In the genomic region with DNA sequence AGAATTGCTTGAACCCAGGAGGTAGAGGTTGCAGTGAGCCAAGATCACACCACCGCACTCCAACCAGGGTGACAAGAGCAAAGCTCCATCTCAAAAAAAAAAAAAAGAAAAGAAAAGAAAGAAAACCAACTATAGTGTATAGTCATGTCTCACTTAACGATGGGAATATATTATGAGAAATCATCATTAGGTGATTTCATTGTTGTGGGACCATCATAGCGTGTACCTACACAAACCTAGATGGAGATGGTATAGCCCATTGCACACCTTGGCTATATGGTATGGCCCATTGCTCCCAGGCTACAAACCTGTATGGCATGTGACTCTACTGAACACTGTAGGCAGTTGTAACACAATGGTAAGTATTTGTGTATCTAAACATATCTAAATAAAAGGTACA, we compare ENCODE assay signal across 27 cellular contexts.
"Had no signal": no experiment of that assay in that cellular context is flagged by ENCODE, and none has a peak within 500 bp of the region (broad histone marks: within the 10 kb centered on the region; RNA-seq: fewer than 3 reads in every experiment).

No MANE protein-coding gene starts in this region.

- H3K9me3 ChIP-seq: stomach, suprapubic skin, testis, thoracic aorta, thyroid gland, tibial artery, tibial nerve, transverse colon, upper lobe of left lung, upper lobe of right lung, uterus, vagina had no signal

- H3K27me3 ChIP-seq: stomach, suprapubic skin, testis, thyroid gland, tibial nerve, transverse colon, upper lobe of left lung, upper lobe of right lung, uterus, vagina had no signal

- H3K4me1 ChIP-seq: stomach, suprapubic skin, testis, thyroid gland, tibial artery, tibial nerve, transverse colon, upper lobe of left lung, upper lobe of right lung, uterus, vagina had no signal

- H3K4me3 ChIP-seq: stomach, suprapubic skin, testis, thoracic aorta, thyroid gland, tibial artery, tibial nerve, transverse colon, upper lobe of left lung, upper lobe of right lung, uterus, vagina had no signal

- FAIRE-seq: urothelium cell line had no signal

- H3K27ac ChIP-seq: stomach, suprapubic skin, testis, thoracic aorta, thyroid gland, tibial artery, tibial nerve, transverse colon, upper lobe of left lung, upper lobe of right lung, uterus, vagina had no signal

- DNase-seq: stimulated activated CD4-positive, alpha-beta T cell treated with anti-CD3 and anti-CD28 coated beads, Interleukin-2, amount 100 ng/mL, for 48 hours; stimulated activated CD4-positive, alpha-beta T cell treated with anti-CD3 and anti-CD28 coated beads, Interleukin-4, amount 100 ng/mL, for 1 hour; stimulated activated CD4-positive, alpha-beta T cell treated with anti-CD3 and anti-CD28 coated beads, Interleukin-4, amount 100 ng/mL, for 24 hours; stimulated activated CD4-positive, alpha-beta T cell treated with anti-CD3 and anti-CD28 coated beads, Interleukin-4, amount 100 ng/mL, for 4 hours; stimulated activated CD8-positive, alpha-beta memory T cell treated with anti-CD3 and anti-CD28 coated beads, Interleukin-4, amount 100 ng/mL, for 48 hours; stimulated activated naive B cell treated with anti-CD40 and anti-IgM and Interleukin-4, amounts not matched to agents 10 μg/mL and 1 μg/mL and 100 μg/mL, for 72 hours; stimulated activated naive CD4-positive, alpha-beta T cell; stimulated activated naive CD4-positive, alpha-beta T cell treated with Interleukin-2 at 50 U/mL for 16 hours; stimulated activated naive CD8-positive, alpha-beta T cell treated with anti-CD3 and anti-CD28 coated beads, Interleukin-15, amount 100 ng/mL, for 72 hours; stimulated activated naive CD8-positive, alpha-beta T cell treated with anti-CD3 and anti-CD28 coated beads, Interleukin-15, Interleukin-2, amounts not matched to agents 100 U/mL and 50 U/mL, for 24 hours; stomach; substantia nigra; testis; thyroid gland; tibial artery; transverse colon; trophoblast cell; upper lobe of left lung; upper lobe of right lung; uterus had no signal

- ATAC-seq: stimulated activated effector memory CD8-positive, alpha-beta T cell treated with anti-CD3 and anti-CD28 coated beads, Interleukin-12 subunit alpha, Interleukin-12 subunit beta, amount 100 ng/mL, for 72 hours; stimulated activated memory B cell treated with anti-CD40 and anti-IgM and Interleukin-4, amounts not matched to agents 10 μg/mL and 1 μg/mL and 100 μg/mL, for 72 hours; stimulated activated naive B cell treated with anti-CD40 and anti-IgM and Interleukin-4, amounts not matched to agents 10 μg/mL and 1 μg/mL and 100 μg/mL, for 72 hours; stimulated activated naive CD8-positive, alpha-beta T cell treated with anti-CD3 and anti-CD28 coated beads, Interleukin-15, amount 100 ng/mL, for 72 hours; stimulated activated naive CD8-positive, alpha-beta T cell treated with anti-CD3 and anti-CD28 coated beads, Interleukin-15, Interleukin-2, amounts not matched to agents 100 U/mL and 50 U/mL, for 24 hours; upper lobe of right lung had no signal

- H3K36me3 ChIP-seq: stomach, suprapubic skin, thoracic aorta, thyroid gland, tibial artery, tibial nerve, transverse colon, upper lobe of left lung, upper lobe of right lung, uterus, vagina had no signal
